26 cellular contexts compared by ENCODE assay signal in genomic region chr20:21028436-21028835, GRCh38.
"Had no signal": no experiment of that assay in that cellular context is flagged by ENCODE, and none has a peak within 500 bp of the region (broad histone marks: within the 10 kb centered on the region; RNA-seq: fewer than 3 reads in every experiment).

No MANE protein-coding gene starts in this region.

- H3K36me3 ChIP-seq: heart left ventricle, left ventricle myocardium inferior, pancreas, prostate gland, stomach, tibial artery, uterus had no signal

- H3K4me2 ChIP-seq: smooth muscle cell had no signal

- H3K27ac ChIP-seq: heart left ventricle, left ventricle myocardium inferior, pancreas, prostate gland, stomach, testis, tibial artery, uterus had no signal

- DNase-seq: heart left ventricle; hypothalamus; immature natural killer cell; kidney; left colon; left ventricle myocardium inferior; mesendoderm; midbrain; mucosa of descending colon; naive thymus-derived CD4-positive, alpha-beta T cell; nucleus accumbens; pancreas; posterior cingulate gyrus; retina; right cardiac atrium; stimulated activated CD4-positive, alpha-beta T cell treated with anti-CD3 and anti-CD28 coated beads, Interleukin-2, amount 100 ng/mL, for 24 hours; stimulated activated CD4-positive, alpha-beta T cell treated with anti-CD3 and anti-CD28 coated beads, Interleukin-4, amount 100 ng/mL, for 1 hour; stimulated activated naive B cell treated with anti-CD40 and anti-IgM and Interleukin-4, amounts not matched to agents 10 μg/mL and 1 μg/mL and 100 μg/mL, for 72 hours; stimulated activated naive CD8-positive, alpha-beta T cell treated with anti-CD3 and anti-CD28 coated beads, Interleukin-15, Interleukin-2, amounts not matched to agents 100 U/mL and 50 U/mL, for 24 hours; stomach; testis; tibial artery; uterus had no signal

- H3K9me3 ChIP-seq: heart left ventricle, left ventricle myocardium inferior, mucosa of descending colon, pancreas, prostate gland, stomach, testis, tibial artery, uterus had no signal

- H3K4me1 ChIP-seq: heart left ventricle, left ventricle myocardium inferior, pancreas, prostate gland, stomach, testis, tibial artery, uterus had no signal

- H3K4me3 ChIP-seq: heart left ventricle, left ventricle myocardium inferior, lung, mucosa of descending colon, pancreas, prostate gland, smooth muscle cell, stomach, testis, tibial artery, uterus had no signal

- H3K27me3 ChIP-seq: pancreas, testis, tibial artery, uterus had no signal
